ENCODE assay signal across 17 cellular contexts in the genomic region with DNA sequence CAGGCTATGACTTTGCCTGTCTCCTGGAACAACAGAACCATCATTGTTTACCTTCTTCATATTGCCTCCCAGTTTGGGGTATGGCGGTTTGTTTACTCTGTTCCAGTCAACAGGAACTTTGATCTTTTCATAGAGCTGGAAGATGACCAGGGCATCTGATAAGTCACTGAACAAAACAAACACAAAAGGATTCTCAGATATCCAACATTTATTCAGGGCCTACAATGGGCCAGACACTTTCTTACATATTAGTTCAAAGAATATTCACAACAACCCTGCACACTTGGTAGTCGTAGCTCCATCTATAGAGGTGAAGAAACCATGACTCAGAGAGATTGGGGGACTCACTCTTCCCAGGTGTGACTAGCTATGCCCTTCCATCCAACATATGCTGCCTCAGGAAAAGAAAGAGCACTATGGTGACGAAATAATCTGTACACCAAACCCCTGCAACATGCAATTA. TPM values are rescaled to one million over a fixed set of nuclear protein-coding genes. Genes with fewer than 3 reads are reported as not detected.
DNase-seq lines count a peak whose midpoint lies in the region; ATAC-seq and TF ChIP-seq lines count a peak whose summit lies in the region.
"Had no signal": no experiment of that assay in that cellular context is flagged by ENCODE, and none has a peak within 500 bp of the region (broad histone marks: within the 10 kb centered on the region; RNA-seq: fewer than 3 reads in every experiment).

No MANE protein-coding gene starts in this region.

- H3K27ac Mint-ChIP-seq in natural killer cell (peak overlapping the region; percentile 75 to 83), type B pancreatic cell (peak overlapping the region; percentile 75)
- peak overlapping the region in 1 of 2 donors; percentile 28 for H3K27ac Mint-ChIP-seq in natural killer cell treated with Interleukin-12 subunit alpha and Interleukin-12 subunit beta and Interleukin-15 and Interleukin-18, amount 100 ng/mL, for 72 hours
- H3K27ac Mint-ChIP-seq: activated naive CD8-positive, alpha-beta T cell treated with anti-CD3 and anti-CD28 coated beads, Interleukin-2, amount 10 ng/mL, durations not matched to agents 7 days and 5 days had no signal

- H3K4me3 ChIP-seq in hepatocyte: no peak overlapping the region
- H3K4me3 ChIP-seq in gastroesophageal sphincter: no peak overlapping the region
- H3K4me3 ChIP-seq: skin epidermis had no signal

- WGBS in hepatocyte (ENCODE audit: low lambda C conversion rate, missing lambda C conversion rate): 55% methylated on average over 3 of the region's 3 CpGs
- 57 to 66% methylated on average over 3 of the region's 3 CpGs for WGBS in gastroesophageal sphincter (ENCODE audit: low coverage in 1 of 2), 2 donors

- H3K9me3 ChIP-seq in hepatocyte (ENCODE audit: low read depth) (no peaks in the 10 kb centered on the region), gastroesophageal sphincter (no peaks in the 10 kb centered on the region)

- H3K9me2 ChIP-seq in hepatocyte (replicated peaks; ENCODE audit: insufficient read depth): no peaks in the 10 kb centered on the region

- H3K79me2 ChIP-seq in hepatocyte: no peaks in the 10 kb centered on the region

- DNase-seq in natural killer cell (no peak), NCI-H345 (lab: John Stamatoyannopoulos, UW) (peak; percentile 56), hepatocyte (ENCODE audit: low spot score) (peak; percentile 30), type B pancreatic cell (ENCODE audit: extremely low spot score, unreplicated experiment) (no peak), superior temporal gyrus (ENCODE audit: extremely low spot score) (no peak)
- no peak for DNase-seq in natural killer cell treated with Interleukin-12 subunit alpha and Interleukin-12 subunit beta and Interleukin-15 and Interleukin-18, amount 100 ng/mL, for 72 hours (ENCODE audit: low spot score)
- no peak for DNase-seq in activated CD8-positive, alpha-beta memory T cell treated with anti-CD3 and anti-CD28 coated beads, Interleukin-2, amount 50 U/mL, for 48 hours
- DNase-seq: activated naive CD8-positive, alpha-beta T cell treated with anti-CD3 and anti-CD28 coated beads, Interleukin-2, amount 10 ng/mL, durations not matched to agents 7 days and 5 days; AML-193; caudate nucleus; effector memory CD8-positive, alpha-beta T cell; mammary epithelial cell; NCI-H2029 treated with DMSO at 0.1 percent for 48 hours; nucleus accumbens; SIG-M5 had no signal

- H3K36me3 Mint-ChIP-seq in natural killer cell (peaks cover 30% of the 10 kb centered on the region), type B pancreatic cell (peaks cover 15% of the 10 kb centered on the region)
- peaks cover 50% of the 10 kb centered on the region for H3K36me3 Mint-ChIP-seq in natural killer cell treated with Interleukin-12 subunit alpha and Interleukin-12 subunit beta and Interleukin-15 and Interleukin-18, amount 100 ng/mL, for 72 hours

- peak overlapping the region; percentile 24 for H3K4me2 ChIP-seq in hepatocyte

- H3K4me3 Mint-ChIP-seq in natural killer cell (no peak overlapping the region), type B pancreatic cell (peak overlapping the region; percentile 7)
- no peak overlapping the region for H3K4me3 Mint-ChIP-seq in natural killer cell treated with Interleukin-12 subunit alpha and Interleukin-12 subunit beta and Interleukin-15 and Interleukin-18, amount 100 ng/mL, for 72 hours
- H3K4me3 Mint-ChIP-seq: activated naive CD8-positive, alpha-beta T cell treated with anti-CD3 and anti-CD28 coated beads, Interleukin-2, amount 10 ng/mL, durations not matched to agents 7 days and 5 days; effector memory CD8-positive, alpha-beta T cell had no signal

- H3K9me3 Mint-ChIP-seq in natural killer cell: no peaks in the 10 kb centered on the region
- H3K9me3 Mint-ChIP-seq in natural killer cell treated with Interleukin-12 subunit alpha and Interleukin-12 subunit beta and Interleukin-15 and Interleukin-18, amount 100 ng/mL, for 72 hours: no peaks in the 10 kb centered on the region
- no peaks in the 10 kb centered on the region for H3K9me3 Mint-ChIP-seq in type B pancreatic cell
- H3K9me3 Mint-ChIP-seq: activated naive CD8-positive, alpha-beta T cell treated with anti-CD3 and anti-CD28 coated beads, Interleukin-2, amount 10 ng/mL, durations not matched to agents 7 days and 5 days; effector memory CD8-positive, alpha-beta T cell had no signal

- H4K20me1 ChIP-seq in hepatocyte (ENCODE audit: insufficient read depth, poor library complexity, severe bottlenecking): no peaks in the 10 kb centered on the region

- peak overlapping the region; percentile 47 for H3K27ac ChIP-seq in hepatocyte
- no peak overlapping the region for H3K27ac ChIP-seq in gastroesophageal sphincter
- H3K27ac ChIP-seq: skin epidermis had no signal

- no peak for TF ChIP-seq EP300 in gastroesophageal sphincter (IDR thresholded peaks at IDR 0.05)

- H3K4me1 Mint-ChIP-seq in natural killer cell (peaks cover 27 to 32% of the 10 kb centered on the region in 2 donors), type B pancreatic cell (ENCODE audit: unreplicated experiment) (peaks cover 11% of the 10 kb centered on the region)
- peaks cover 22 to 26% of the 10 kb centered on the region in 2 donors for H3K4me1 Mint-ChIP-seq in natural killer cell treated with Interleukin-12 subunit alpha and Interleukin-12 subunit beta and Interleukin-15 and Interleukin-18, amount 100 ng/mL, for 72 hours (ENCODE audit: low read depth in 2 of 2)

- H2AFZ ChIP-seq in hepatocyte: no peak overlapping the region

- TF ChIP-seq CTCF in natural killer cell (IDR thresholded peaks at IDR 0.05) (no peak), hepatocyte (IDR thresholded peaks at IDR 0.05; ENCODE audit: poor library complexity) (no peak), type B pancreatic cell (conservative IDR thresholded peaks at IDR 0.05) (no peak), gastroesophageal sphincter (IDR thresholded peaks at IDR 0.05) (no peak)

- H3K36me3 ChIP-seq in hepatocyte (replicated peaks; ENCODE audit: insufficient read depth, low read depth) (no peaks in the 10 kb centered on the region), gastroesophageal sphincter (no peaks in the 10 kb centered on the region)

- intact Hi-C loops in natural killer cell (cut with micrococcal nuclease): no loop called here

- no peak for TF ChIP-seq POLR2A in gastroesophageal sphincter (IDR thresholded peaks at IDR 0.05)

- ATAC-seq in natural killer cell (no peak), gastroesophageal sphincter (no peak)
- no peak for ATAC-seq in natural killer cell treated with Interleukin-12 subunit alpha and Interleukin-12 subunit beta and Interleukin-15 and Interleukin-18, amount 100 ng/mL, for 72 hours
- ATAC-seq: effector memory CD8-positive, alpha-beta T cell had no signal

- H3K4me1 ChIP-seq in hepatocyte (ENCODE audit: insufficient read depth) (peaks cover 17% of the 10 kb centered on the region), gastroesophageal sphincter (no peaks in the 10 kb centered on the region)

- no peaks in the 10 kb centered on the region for H3K27me3 ChIP-seq in hepatocyte
- H3K27me3 ChIP-seq in gastroesophageal sphincter: no peaks in the 10 kb centered on the region

- no peaks in the 10 kb centered on the region for H3K27me3 Mint-ChIP-seq in natural killer cell (ENCODE audit: low read depth in 2 of 2)
- no peaks in the 10 kb centered on the region for H3K27me3 Mint-ChIP-seq in natural killer cell treated with Interleukin-12 subunit alpha and Interleukin-12 subunit beta and Interleukin-15 and Interleukin-18, amount 100 ng/mL, for 72 hours
- no peaks in the 10 kb centered on the region for H3K27me3 Mint-ChIP-seq in type B pancreatic cell
- H3K27me3 Mint-ChIP-seq: activated naive CD8-positive, alpha-beta T cell treated with anti-CD3 and anti-CD28 coated beads, Interleukin-2, amount 10 ng/mL, durations not matched to agents 7 days and 5 days; effector memory CD8-positive, alpha-beta T cell had no signal

RNA-seq across cellular contexts. Expression of a gene that starts 38.4 kb away (rescaled TPM):
- total RNA-seq in natural killer cell (not detected), hepatocyte (54.6 and 59.1 TPM in 2 replicates), type B pancreatic cell (ENCODE audit: low replicate concordance) (0.19 and 0.31 TPM in 2 replicates), gastroesophageal sphincter (not detected)
- not detected for total RNA-seq in natural killer cell treated with Interleukin-12 subunit alpha and Interleukin-12 subunit beta and Interleukin-15 and Interleukin-18, amount 100 ng/mL, for 72 hours
- 25.6 and 43.3 TPM in 2 replicates for polyA plus RNA-seq in hepatocyte
- total RNA-seq: activated naive CD8-positive, alpha-beta T cell treated with anti-CD3 and anti-CD28 coated beads, Interleukin-2, amount 10 ng/mL, durations not matched to agents 7 days and 5 days; mammary epithelial cell had no signal
- polyA plus RNA-seq: mammary epithelial cell had no signal

RNA-seq across cellular contexts. Expression of a gene that starts 38.7 kb away (rescaled TPM):
- total RNA-seq in natural killer cell: 1,000 to 10,000 TPM; 1,088 to 1,116 (median 1,113) TPM
- total RNA-seq in natural killer cell treated with Interleukin-12 subunit alpha and Interleukin-12 subunit beta and Interleukin-15 and Interleukin-18, amount 100 ng/mL, for 72 hours: 1,000 to 10,000 TPM in 1 of 2 donors, 100 to 1,000 TPM in 1; 844 to 1,356 TPM
- 30.6 and 31.5 TPM in 2 replicates for total RNA-seq in hepatocyte
- polyA plus RNA-seq in hepatocyte: 17.7 and 18.9 TPM in 2 replicates
- 43.3 and 157 TPM in 2 replicates for total RNA-seq in type B pancreatic cell (ENCODE audit: low replicate concordance)
- total RNA-seq in gastroesophageal sphincter: 10 to 100 TPM in 3 of 4 donors, 1 to 10 TPM in 1; 9.0 to 48.9 (median 27.8) TPM

Comparison
In these comparisons a context has a peak if more than half of its experiments do, and no peak if none do; other contexts are left out.
1. DNase-seq: peak in NCI-H345 (single experiment) and hepatocyte (single experiment); none in natural killer cell (single experiment), natural killer cell treated with Interleukin-12 subunit alpha and Interleukin-12 subunit beta and Interleukin-15 and Interleukin-18, amount 100 ng/mL, for 72 hours (single experiment), type B pancreatic cell (single experiment), activated CD8-positive, alpha-beta memory T cell treated with anti-CD3 and anti-CD28 coated beads, Interleukin-2, amount 50 U/mL, for 48 hours (single experiment) and superior temporal gyrus (single experiment).
2. RNA of a gene that starts 38.4 kb away (total RNA-seq): 54.6 to 59.1 TPM in hepatocyte; 0.19 to 0.31 TPM in type B pancreatic cell, not detected in natural killer cell, not detected in natural killer cell treated with Interleukin-12 subunit alpha and Interleukin-12 subunit beta and Interleukin-15 and Interleukin-18, amount 100 ng/mL, for 72 hours and not detected in gastroesophageal sphincter; every median in the first group is over 10 times any median in the second.